In genomic region chr4:5006932-5007331, GRCh38 we compare ENCODE assay signal across 11 cellular contexts. TPM values are rescaled to one million over a fixed set of nuclear protein-coding genes. Genes with fewer than 3 reads are reported as not detected.
"Had no signal": no experiment of that assay in that cellular context is flagged by ENCODE, and none has a peak within 500 bp of the region (broad histone marks: within the 10 kb centered on the region; RNA-seq: fewer than 3 reads in every experiment).

No MANE protein-coding gene starts in this region.

RNA-seq across cellular contexts. Expression of gene CYTL1, which starts 12.3 kb away (rescaled TPM):
- total RNA-seq: activated naive CD4-positive, alpha-beta T cell treated with anti-CD3 and anti-CD28 coated beads for 36 hours; activated naive CD4-positive, alpha-beta T cell treated with anti-CD3 and anti-CD28 coated beads, Interleukin-2, amount 50 U/mL, for 72 hours; activated naive CD8-positive, alpha-beta T cell treated with anti-CD3 and anti-CD28 coated beads for 36 hours; activated naive CD8-positive, alpha-beta T cell treated with anti-CD3 and anti-CD28 coated beads, Interleukin-2, amount 10 ng/mL, durations not matched to agents 7 days and 5 days; activated T-cell treated with anti-CD3 and anti-CD28 coated beads, Interleukin-2, amount 50 U/mL, for 4 hours; activated T-cell treated with anti-CD3 and anti-CD28 coated beads, Interleukin-2, amount 50 U/mL, for 72 hours; activated T-helper 1 cell treated with anti-CD3 and anti-CD28 coated beads, Interleukin-12 subunit alpha, Interleukin-12 subunit beta, Interleukin-2, Interleukin-4 antibody, amounts not matched to agents 30 ng/mL and 10 ng/mL and 1 ng/mL, durations not matched to agents 14 hours and 24 hours and 36 hours; activated T-helper 17 cell treated with anti-CD3 and anti-CD28 coated beads, Interleukin-2, amount 50 U/mL, for 72 hours; activated T-helper 2 cell treated with anti-CD3 and anti-CD28 coated beads, Interferon-gamma antibody, Interleukin-2, Interleukin-4, amounts not matched to agents 10 μg/mL and 5 μg/mL and 100 μg/mL, durations not matched to agents 14 hours and 24 hours and 36 hours; bronchial epithelial cell had no signal

RNA-seq across cellular contexts. Expression of gene STK32B, which starts 44.3 kb away (rescaled TPM):
- total RNA-seq: activated naive CD4-positive, alpha-beta T cell treated with anti-CD3 and anti-CD28 coated beads for 36 hours; activated naive CD4-positive, alpha-beta T cell treated with anti-CD3 and anti-CD28 coated beads, Interleukin-2, amount 50 U/mL, for 72 hours; activated naive CD8-positive, alpha-beta T cell treated with anti-CD3 and anti-CD28 coated beads for 36 hours; activated naive CD8-positive, alpha-beta T cell treated with anti-CD3 and anti-CD28 coated beads, Interleukin-2, amount 10 ng/mL, durations not matched to agents 7 days and 5 days; activated T-cell treated with anti-CD3 and anti-CD28 coated beads, Interleukin-2, amount 50 U/mL, for 4 hours; activated T-cell treated with anti-CD3 and anti-CD28 coated beads, Interleukin-2, amount 50 U/mL, for 72 hours; activated T-helper 1 cell treated with anti-CD3 and anti-CD28 coated beads, Interleukin-12 subunit alpha, Interleukin-12 subunit beta, Interleukin-2, Interleukin-4 antibody, amounts not matched to agents 30 ng/mL and 10 ng/mL and 1 ng/mL, durations not matched to agents 14 hours and 24 hours and 36 hours; activated T-helper 17 cell treated with anti-CD3 and anti-CD28 coated beads, Interleukin-2, amount 50 U/mL, for 72 hours; activated T-helper 2 cell treated with anti-CD3 and anti-CD28 coated beads, Interferon-gamma antibody, Interleukin-2, Interleukin-4, amounts not matched to agents 10 μg/mL and 5 μg/mL and 100 μg/mL, durations not matched to agents 14 hours and 24 hours and 36 hours; cardiac muscle cell had no signal
- polyA plus RNA-seq: cardiac muscle cell had no signal
